In the genomic region with DNA sequence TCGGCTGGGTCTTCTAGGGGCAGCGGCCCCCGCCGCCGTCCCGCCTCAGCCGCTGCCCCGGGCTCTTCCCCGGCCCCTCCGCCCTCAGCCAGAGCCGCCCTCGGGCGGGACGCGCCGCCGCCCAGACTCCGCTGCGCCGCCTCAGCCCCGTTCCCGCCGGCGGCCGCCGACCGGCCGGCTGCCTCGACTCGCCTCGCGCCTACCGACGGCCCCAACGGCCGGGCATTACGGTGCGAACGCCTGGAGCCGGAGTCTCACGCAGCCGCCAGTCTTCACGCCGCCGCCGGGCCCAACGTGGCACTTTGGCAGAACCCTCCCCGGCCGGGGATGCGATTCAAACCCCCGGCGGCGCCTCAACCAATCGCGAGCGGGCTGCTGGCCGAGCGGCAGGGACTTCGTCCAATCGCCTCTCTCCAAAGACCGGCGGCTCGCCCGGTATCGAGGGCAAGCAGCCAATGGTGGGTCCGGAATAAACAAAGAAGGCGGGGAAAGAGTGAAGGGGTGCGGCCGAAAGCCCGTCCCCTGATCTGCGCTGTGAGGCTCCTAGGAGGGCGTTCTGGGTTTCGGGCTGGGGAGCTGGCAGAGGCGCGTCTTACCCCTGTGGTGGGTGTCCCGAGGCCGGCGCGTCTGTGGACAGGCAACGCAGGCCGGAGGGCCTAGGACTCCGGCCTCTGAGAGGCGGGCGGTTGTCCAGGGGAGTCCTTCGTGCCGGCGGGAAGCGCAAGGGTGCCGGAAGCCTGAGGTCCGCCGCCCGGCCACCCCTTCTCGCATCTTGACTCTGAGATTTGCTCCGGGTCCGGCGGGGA, we compare ENCODE assay signal across 8 cellular contexts. TPM values are rescaled to one million over a fixed set of nuclear protein-coding genes. Genes with fewer than 3 reads are reported as not detected.
DNase-seq lines count a peak whose midpoint lies in the region; ATAC-seq and TF ChIP-seq lines count a peak whose summit lies in the region.

A gene (minus strand): TSS at position 309 of the 806 bp plus-strand sequence. CDS start 310 bp downstream, outside the sequence.

- no peaks in the 10 kb centered on the region for H3K9me3 ChIP-seq in lung (ENCODE audit: control insufficient read depth in 2 of 2, insufficient read depth in 1 of 2, low read length in 1 of 2)

- no peaks in the 10 kb centered on the region for H3K36me3 ChIP-seq in lung (ENCODE audit: control insufficient read depth in 2 of 2, insufficient read depth in 2 of 2, low read length in 2 of 2)

- H3K27ac ChIP-seq in lung (ENCODE audit: low read depth in 1 of 2, low read length in 1 of 2) = peak within 1 kb of the TSS; percentile 72 to 85

- H3K27me3 ChIP-seq in lung (ENCODE audit: control insufficient read depth, insufficient read depth) = no peaks in the 10 kb centered on the region

- ATAC-seq in GM21360 (IDR thresholded peaks at IDR 0.05; ENCODE audit: unreplicated experiment) = peak; percentile 84
- peak; percentile 94 for ATAC-seq in lung (ENCODE audit: insufficient read depth, low FRiP score)

- peaks cover 3 to 10% of the 10 kb centered on the region in 2 donors for H3K4me1 ChIP-seq in lung (ENCODE audit: control insufficient read depth in 2 of 2, insufficient read depth in 2 of 2, low read length in 2 of 2)

- WGBS in lung, 2 donors = 1% methylated on average over 89 to 96 of the region's 96 CpGs

- DNase-seq in COLO829 (ENCODE audit: low spot score) (peak; percentile 90), HT-29 (ENCODE audit: low spot score) (peak; percentile 97), lung (ENCODE audit: low spot score) (peak; percentile 99)
- peak; percentile 97 for DNase-seq in NK-92 treated with Interleukin-12 subunit alpha and Interleukin-12 subunit beta, amount 100 ng/mL, for 24 hours (lab: John Stamatoyannopoulos, UW)
- peak; percentile 96 for DNase-seq in activated CD8-positive, alpha-beta memory T cell treated with anti-CD3 and anti-CD28 coated beads for 1 hour (ENCODE audit: extremely low read depth in 1 of 2, low read depth in 1 of 2)
- peak; percentile 97 for DNase-seq in effector CD8-positive, alpha-beta T cell (lab: John Stamatoyannopoulos, UW)
- DNase-seq in stimulated activated CD4-positive, alpha-beta T cell treated with anti-CD3 and anti-CD28 coated beads, TNF-alpha, amount 100 ng/mL, for 24 hours (ENCODE audit: low read depth in 3 of 3) = peak; percentile 95 to 97 (median 96)

- peak within 1 kb of the TSS; percentile 88 for H3K4me3 ChIP-seq in lung

- no peak for TF ChIP-seq CTCF in lung (IDR thresholded peaks at IDR 0.05; ENCODE audit: control extremely low read depth, extremely low read depth)

RNA-seq across cellular contexts. Expression of the gene that starts here (rescaled TPM):
- total RNA-seq in HT-29 (2014; rRNA removed; shearing (Covaris generic)) = 25.8 and 31.7 TPM in 2 replicates
- total RNA-seq in lung = 10 to 100 TPM; 14.8 to 27.0 TPM
- 10 to 100 TPM; 11.3 to 13.1 TPM for polyA plus RNA-seq in lung

Comparison
In these comparisons a context has a peak if more than half of its experiments do, and no peak if none do; other contexts are left out.
1. Peak in every context shown above with its lines: DNase-seq, ATAC-seq, H3K4me3 ChIP-seq and H3K27ac ChIP-seq.